Comparison of ENCODE assay signal across 18 cellular contexts in the genomic region with DNA sequence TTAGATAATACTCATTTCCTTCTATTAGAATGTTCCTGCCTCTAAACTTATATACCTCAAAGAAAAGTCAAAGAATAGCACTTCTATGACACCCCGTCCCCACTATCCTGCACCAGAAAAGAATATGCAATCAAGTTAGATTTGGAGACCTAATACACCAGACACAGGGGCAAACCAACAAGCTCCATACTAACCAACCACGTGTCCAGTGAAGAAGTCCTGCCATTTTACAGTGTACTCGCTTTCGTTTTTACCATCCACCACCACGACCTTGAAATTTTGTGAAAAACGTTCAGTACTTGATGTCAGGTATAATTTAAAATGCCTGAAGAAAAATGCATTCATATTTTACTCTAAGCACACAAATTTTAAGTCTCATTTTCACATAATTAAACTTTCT. TPM values are rescaled to one million over a fixed set of nuclear protein-coding genes. Genes with fewer than 3 reads are reported as not detected.
A peak's percentile ranks its signal among the peaks of the same experiment; 100 is the strongest.
DNase-seq lines count a peak whose midpoint lies in the region; ATAC-seq and TF ChIP-seq lines count a peak whose summit lies in the region.
"Had no signal": no experiment of that assay in that cellular context is flagged by ENCODE, and none has a peak within 500 bp of the region (broad histone marks: within the 10 kb centered on the region; RNA-seq: fewer than 3 reads in every experiment).

No MANE protein-coding gene starts in this region.

- peaks cover 25% of the 10 kb centered on the region for H3K36me3 ChIP-seq in A673 (ENCODE audit: insufficient read depth, low read length, poor library complexity, severe bottlenecking)
- H3K36me3 ChIP-seq in CD4-positive, CD25-positive, alpha-beta regulatory T cell (ENCODE audit: control insufficient read depth, insufficient read depth, low read length): peaks cover 29% of the 10 kb centered on the region
- peaks cover 3% of the 10 kb centered on the region for H3K36me3 ChIP-seq in osteoblast (ENCODE audit: insufficient read depth, low read length)

- DNase-seq in A673 (ENCODE audit: low spot score) (no peak), T-helper 17 cell (no peak), osteoblast (ENCODE audit: insufficient read length, low spot score, missing footprints) (no peak), medulla oblongata (ENCODE audit: extremely low spot score) (no peak)
- DNase-seq in CD4-positive, CD25-positive, alpha-beta regulatory T cell: no peak
- no peak for DNase-seq in activated CD4-positive, alpha-beta T cell treated with anti-CD3 and anti-CD28 coated beads, Interleukin-2, amount 10 ng/mL, durations not matched to agents 24 days and 14 days
- no peak for DNase-seq in stimulated activated naive CD4-positive, alpha-beta T cell treated with Interleukin-2 at 50 U/mL for 16 hours (lab: John Stamatoyannopoulos, UW)
- DNase-seq: DMS 273 treated with DMSO at 0.1 percent for 48 hours, Kasumi-1, NCI-H1105 treated with DMSO at 0.1 percent for 48 hours, NCI-H1694 treated with DMSO at 0.1 percent for 48 hours, NCI-H2107, NCI-H2227 treated with DMSO at 0.1 percent for 48 hours, NCI-H524, Peyer's patch had no signal

- peaks cover 18 to 26% (median 24%) of the 10 kb centered on the region in 4 donors for H3K4me1 Mint-ChIP-seq in CD4-positive, CD25-positive, alpha-beta regulatory T cell
- H3K4me1 Mint-ChIP-seq in T-helper 17 cell: peaks cover 11% of the 10 kb centered on the region
- peaks cover 18% of the 10 kb centered on the region for H3K4me1 Mint-ChIP-seq in activated CD4-positive, alpha-beta T cell treated with anti-CD3 and anti-CD28 coated beads, Interleukin-2, amount 10 ng/mL, durations not matched to agents 24 days and 14 days

- TF ChIP-seq CTCF in A673 (conservative IDR thresholded peaks at IDR 0.05; ENCODE audit: low read depth, low read length): no peak
- no peak for TF ChIP-seq CTCF in osteoblast (IDR thresholded peaks at IDR 0.05; ENCODE audit: extremely low read depth, low read depth, low read length)

- ATAC-seq in CD4-positive, CD25-positive, alpha-beta regulatory T cell (ENCODE audit: low read depth in 2 of 2): no peak
- no peak for ATAC-seq in T-helper 17 cell
- no peak for ATAC-seq in SK-N-SH treated with all-trans-retinoic acid at 6 μM for 48 hours
- ATAC-seq: Right ventricle myocardium inferior had no signal

- no peak overlapping the region for H3K4me2 ChIP-seq in osteoblast (ENCODE audit: insufficient read depth, low read length)

- H3K27me3 ChIP-seq in A673 (replicated peaks; ENCODE audit: insufficient read depth, low read depth, low read length, poor library complexity): no peaks in the 10 kb centered on the region
- no peaks in the 10 kb centered on the region for H3K27me3 ChIP-seq in CD4-positive, CD25-positive, alpha-beta regulatory T cell (ENCODE audit: control insufficient read depth, insufficient read depth, low read length)
- H3K27me3 ChIP-seq in osteoblast (ENCODE audit: insufficient read depth, low read length): no peaks in the 10 kb centered on the region
- H3K27me3 ChIP-seq: Peyer's patch had no signal

- CTCF ChIA-PET in A673 (lab: Charles Lee): no interaction called here

- no peaks in the 10 kb centered on the region for H3K9me3 ChIP-seq in A673 (ENCODE audit: low read depth, low read length, poor library complexity, severe bottlenecking)
- H3K9me3 ChIP-seq in CD4-positive, CD25-positive, alpha-beta regulatory T cell (ENCODE audit: control insufficient read depth in 2 of 2, low read length in 2 of 2): no peaks in the 10 kb centered on the region
- no peaks in the 10 kb centered on the region for H3K9me3 ChIP-seq in T-helper 17 cell (ENCODE audit: control insufficient read depth, low read length, poor library complexity, severe bottlenecking)
- no peaks in the 10 kb centered on the region for H3K9me3 ChIP-seq in osteoblast (ENCODE audit: low read depth, low read length)
- H3K9me3 ChIP-seq: Peyer's patch had no signal

- POLR2A ChIA-PET in A673 (lab: Charles Lee; ENCODE audit: low non-redundant PET): no interaction called here

- no TSS peak for BruUV-seq in A673 (replicated peaks; lab: Mats Ljungman, UMichigan)

- H3K27ac ChIP-seq in A673 (ENCODE audit: low read depth, low read length, poor library complexity, severe bottlenecking): peak overlapping the region; percentile 54
- no peak overlapping the region for H3K27ac ChIP-seq in CD4-positive, CD25-positive, alpha-beta regulatory T cell (ENCODE audit: insufficient read depth, low read length, poor library complexity, severe bottlenecking)
- peak overlapping the region; percentile 33 for H3K27ac ChIP-seq in osteoblast (ENCODE audit: low read depth, low read length)
- H3K27ac ChIP-seq: Peyer's patch had no signal

- peaks cover 38% of the 10 kb centered on the region for H3K4me1 ChIP-seq in A673 (ENCODE audit: insufficient read depth, low read length, poor library complexity, severe bottlenecking)
- no peaks in the 10 kb centered on the region for H3K4me1 ChIP-seq in CD4-positive, CD25-positive, alpha-beta regulatory T cell (ENCODE audit: control insufficient read depth, insufficient read depth, low read length, poor library complexity, severe bottlenecking)
- H3K4me1 ChIP-seq in osteoblast (ENCODE audit: insufficient read depth, low read length): peaks cover 17% of the 10 kb centered on the region
- H3K4me1 ChIP-seq: Peyer's patch had no signal

- intact Hi-C loops in A673 (cut with micrococcal nuclease; ENCODE audit: unreplicated experiment): no loop called here
- intact Hi-C loops in activated CD4-positive, alpha-beta T cell treated with anti-CD3 and anti-CD28 coated beads, Interleukin-2, amount 10 ng/mL, durations not matched to agents 24 days and 14 days (cut with micrococcal nuclease): no loop called here

- peaks cover 5% of the 10 kb centered on the region for H4K20me1 ChIP-seq in osteoblast (ENCODE audit: insufficient read depth, low read length)

- H3K79me2 ChIP-seq in osteoblast (ENCODE audit: insufficient read depth, low read length): peaks cover 66% of the 10 kb centered on the region

- H3K4me3 ChIP-seq in A673 (ENCODE audit: low read depth, low read length, poor library complexity, severe bottlenecking): no peak overlapping the region
- H3K4me3 ChIP-seq in CD4-positive, CD25-positive, alpha-beta regulatory T cell (ENCODE audit: low read depth, low read length): no peak overlapping the region
- no peak overlapping the region for H3K4me3 ChIP-seq in osteoblast (ENCODE audit: insufficient read depth, low read length)
- H3K4me3 ChIP-seq: Peyer's patch, SK-N-MC had no signal

- H2AFZ ChIP-seq in osteoblast (ENCODE audit: low read length): no peak overlapping the region

- H3K36me3 Mint-ChIP-seq in CD4-positive, CD25-positive, alpha-beta regulatory T cell: peaks cover 23% of the 10 kb centered on the region
- H3K36me3 Mint-ChIP-seq in T-helper 17 cell (ENCODE audit: low read depth): no peaks in the 10 kb centered on the region
- peaks cover 35% of the 10 kb centered on the region for H3K36me3 Mint-ChIP-seq in activated CD4-positive, alpha-beta T cell treated with anti-CD3 and anti-CD28 coated beads, Interleukin-2, amount 10 ng/mL, durations not matched to agents 24 days and 14 days (ENCODE audit: low read depth)

- H3K27ac Mint-ChIP-seq in CD4-positive, CD25-positive, alpha-beta regulatory T cell: peak overlapping the region in 2 of 3 donors; percentile 5 to 44
- peak overlapping the region; percentile 51 for H3K27ac Mint-ChIP-seq in T-helper 17 cell
- H3K27ac Mint-ChIP-seq in activated CD4-positive, alpha-beta T cell treated with anti-CD3 and anti-CD28 coated beads, Interleukin-2, amount 10 ng/mL, durations not matched to agents 24 days and 14 days: no peak overlapping the region

- H3K27me3 Mint-ChIP-seq in CD4-positive, CD25-positive, alpha-beta regulatory T cell: no peaks in the 10 kb centered on the region
- no peaks in the 10 kb centered on the region for H3K27me3 Mint-ChIP-seq in T-helper 17 cell
- no peaks in the 10 kb centered on the region for H3K27me3 Mint-ChIP-seq in activated CD4-positive, alpha-beta T cell treated with anti-CD3 and anti-CD28 coated beads, Interleukin-2, amount 10 ng/mL, durations not matched to agents 24 days and 14 days

- no peak overlapping the region for H3K4me3 Mint-ChIP-seq in CD4-positive, CD25-positive, alpha-beta regulatory T cell
- no peak overlapping the region for H3K4me3 Mint-ChIP-seq in T-helper 17 cell
- no peak overlapping the region for H3K4me3 Mint-ChIP-seq in activated CD4-positive, alpha-beta T cell treated with anti-CD3 and anti-CD28 coated beads, Interleukin-2, amount 10 ng/mL, durations not matched to agents 24 days and 14 days

- H3K9me3 Mint-ChIP-seq in CD4-positive, CD25-positive, alpha-beta regulatory T cell: no peaks in the 10 kb centered on the region
- no peaks in the 10 kb centered on the region for H3K9me3 Mint-ChIP-seq in activated CD4-positive, alpha-beta T cell treated with anti-CD3 and anti-CD28 coated beads, Interleukin-2, amount 10 ng/mL, durations not matched to agents 24 days and 14 days

TF ChIP-seq in SK-N-SH treated with all-trans-retinoic acid at 6 μM for 48 hours, 23 proteins besides CTCF, POLR2A, EP300 and RAD21:
- no peak for TF ChIP-seq OSR1 (CRISPR knock-in tag; IDR thresholded peaks at IDR 0.05)
TF ChIP-seq in SK-N-SH treated with all-trans-retinoic acid at 6 μM for 48 hours: peak in this region for 0.

RNA-seq across cellular contexts. Expression of a gene that starts 19.1 kb away (rescaled TPM):
- 34.2 and 40.1 TPM in 2 replicates for total RNA-seq in A673 (2021)
- 34.1 TPM for total RNA-seq in CD4-positive, CD25-positive, alpha-beta regulatory T cell
- 10 to 100 TPM; 11.8 to 15.7 (median 13.6) TPM for polyA plus RNA-seq in CD4-positive, CD25-positive, alpha-beta regulatory T cell
- total RNA-seq in T-helper 17 cell: 10 to 100 TPM; 27.2 to 34.0 TPM
- 53.6 and 69.1 TPM in 2 replicates for total RNA-seq in osteoblast
- 25.6 and 26.5 TPM in 2 replicates for total RNA-seq in activated CD4-positive, alpha-beta T cell treated with anti-CD3 and anti-CD28 coated beads, Interleukin-2, amount 10 ng/mL, durations not matched to agents 24 days and 14 days
